Comparison of ENCODE assay signal across 15 cellular contexts in the genomic region with DNA sequence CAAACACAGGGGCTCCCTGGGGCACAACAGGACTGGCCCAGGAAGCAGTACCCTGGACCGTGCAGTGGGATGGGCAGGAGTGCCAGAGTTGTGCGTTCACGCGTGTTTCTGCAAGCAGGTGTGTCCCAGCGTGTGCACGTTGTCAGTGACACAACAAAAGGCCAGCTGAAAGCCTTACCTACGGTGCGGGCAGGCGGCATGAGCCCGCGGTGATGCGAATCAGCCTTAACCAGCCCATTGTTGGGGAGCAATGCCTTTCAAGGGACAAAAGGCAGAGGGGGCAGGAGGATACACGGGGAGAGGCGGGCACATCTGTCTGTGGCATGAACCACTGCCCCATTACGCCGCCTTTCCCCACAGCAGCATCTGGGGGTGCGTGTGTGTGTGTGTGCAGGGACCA.
"Had no signal": no experiment of that assay in that cellular context is flagged by ENCODE, and none has a peak within 500 bp of the region (broad histone marks: within the 10 kb centered on the region; RNA-seq: fewer than 3 reads in every experiment).

No MANE protein-coding gene starts in this region.

- H3K27ac ChIP-seq: colonic mucosa had no signal

- H3K4me3 Mint-ChIP-seq: activated CD4-positive, alpha-beta T cell treated with anti-CD3 and anti-CD28 coated beads, Interleukin-2, amount 10 ng/mL, durations not matched to agents 7 days and 5 days; activated naive CD8-positive, alpha-beta T cell treated with anti-CD3 and anti-CD28 coated beads, Interleukin-2, amount 50 U/mL, for 24 hours; naive thymus-derived CD8-positive, alpha-beta T cell; T-helper 17 cell had no signal

- H3K36me3 ChIP-seq: colonic mucosa, gastroesophageal sphincter, lower lobe of right lung had no signal

- H3K27ac Mint-ChIP-seq: activated CD4-positive, alpha-beta T cell treated with anti-CD3 and anti-CD28 coated beads, Interleukin-2, amount 10 ng/mL, durations not matched to agents 7 days and 5 days; activated naive CD8-positive, alpha-beta T cell treated with anti-CD3 and anti-CD28 coated beads, Interleukin-2, amount 50 U/mL, for 24 hours; naive thymus-derived CD8-positive, alpha-beta T cell; T-helper 17 cell had no signal

- ATAC-seq: activated naive CD8-positive, alpha-beta T cell treated with anti-CD3 and anti-CD28 coated beads, Interleukin-2, amount 50 U/mL, for 24 hours; gastroesophageal sphincter; lower lobe of right lung; naive thymus-derived CD8-positive, alpha-beta T cell; T-helper 17 cell had no signal

- H3K4me1 Mint-ChIP-seq: activated CD4-positive, alpha-beta T cell treated with anti-CD3 and anti-CD28 coated beads, Interleukin-2, amount 10 ng/mL, durations not matched to agents 7 days and 5 days; activated naive CD8-positive, alpha-beta T cell treated with anti-CD3 and anti-CD28 coated beads, Interleukin-2, amount 50 U/mL, for 24 hours; naive thymus-derived CD8-positive, alpha-beta T cell had no signal

- DNase-seq: activated CD4-positive, alpha-beta T cell treated with anti-CD3 and anti-CD28 coated beads, Interleukin-2, amount 10 ng/mL, durations not matched to agents 7 days and 5 days; activated CD4-positive, CD25-positive, alpha-beta regulatory T cell; activated CD8-positive, alpha-beta memory T cell treated with anti-CD3 and anti-CD28 coated beads for 24 hours; activated naive CD4-positive, alpha-beta T cell treated with Interleukin-2 at 50 U/mL for 16 hours; activated naive CD8-positive, alpha-beta T cell treated with anti-CD3 and anti-CD28 coated beads, Interleukin-2, amount 50 U/mL, for 24 hours; caudate nucleus; colonic mucosa; effector CD4-positive, alpha-beta T cell; hypothalamus; lower lobe of right lung; naive thymus-derived CD8-positive, alpha-beta T cell; stimulated activated CD4-positive, alpha-beta T cell treated with anti-CD3 and anti-CD28 coated beads, Interleukin-12 subunit alpha, Interleukin-12 subunit beta, amount 100 ng/mL, for 4 hours; stimulated activated naive CD4-positive, alpha-beta T cell treated with Interleukin-2 at 50 U/mL for 16 hours; T-helper 17 cell had no signal

- H3K4me1 ChIP-seq: colonic mucosa had no signal

- H3K4me3 ChIP-seq: colonic mucosa, lower lobe of right lung had no signal

- H3K9me3 ChIP-seq: colonic mucosa, gastroesophageal sphincter, lower lobe of right lung had no signal

- H3K9me3 Mint-ChIP-seq: activated CD4-positive, alpha-beta T cell treated with anti-CD3 and anti-CD28 coated beads, Interleukin-2, amount 10 ng/mL, durations not matched to agents 7 days and 5 days; activated naive CD8-positive, alpha-beta T cell treated with anti-CD3 and anti-CD28 coated beads, Interleukin-2, amount 50 U/mL, for 24 hours; naive thymus-derived CD8-positive, alpha-beta T cell had no signal

- H3K27me3 ChIP-seq: colonic mucosa, gastroesophageal sphincter had no signal

- H3K36me3 Mint-ChIP-seq: naive thymus-derived CD8-positive, alpha-beta T cell had no signal
